Comparison of ENCODE assay signal across 9 cellular contexts in the genomic region with DNA sequence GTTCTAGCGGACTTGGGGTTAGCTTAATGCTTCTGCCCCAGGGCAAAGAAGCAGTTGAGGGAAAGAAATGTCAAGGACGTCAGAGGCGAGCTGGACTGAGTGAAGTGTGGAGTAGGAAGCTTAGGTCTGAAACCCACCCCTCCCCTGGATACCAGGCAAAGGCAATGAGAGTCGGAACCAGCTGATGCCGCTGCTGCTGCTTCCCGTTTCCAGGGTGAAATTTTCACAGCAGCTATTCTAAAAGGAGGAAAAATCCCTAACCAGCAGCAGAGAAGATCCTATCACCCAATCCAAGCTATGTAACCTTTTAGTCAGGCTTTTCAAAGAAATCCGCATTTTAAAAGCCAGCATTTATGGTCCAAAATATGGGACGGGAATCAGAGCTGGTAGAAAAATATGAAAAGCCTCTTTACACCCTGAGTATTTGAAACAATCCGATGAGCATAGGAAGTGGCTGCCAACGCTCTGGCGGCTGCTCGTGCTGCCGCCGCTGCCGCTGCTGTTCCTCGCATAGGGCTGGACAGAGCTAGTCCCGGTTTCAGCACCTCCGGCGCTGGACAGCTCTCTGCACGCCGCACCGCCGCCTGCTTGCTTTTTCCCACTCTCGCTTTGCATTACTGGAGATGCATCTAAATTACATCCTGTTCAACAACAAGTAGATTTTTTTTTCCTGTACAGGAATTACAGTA.
DNase-seq lines count a peak whose midpoint lies in the region; ATAC-seq and TF ChIP-seq lines count a peak whose summit lies in the region.
"Had no signal": no experiment of that assay in that cellular context is flagged by ENCODE, and none has a peak within 500 bp of the region (broad histone marks: within the 10 kb centered on the region; RNA-seq: fewer than 3 reads in every experiment).

No MANE protein-coding gene starts in this region.

- CTCF ChIA-PET in RWPE1 (lab: Yijun Ruan, JAX) = interaction anchor here (0.5 kb wide), 1 partner anchor 503 kb away, joined by 5 read pairs; no protein-coding TSS in a partner anchor

- TF ChIP-seq POLR2A in body of pancreas (IDR thresholded peaks at IDR 0.05) = no peak

- H3K27ac ChIP-seq in RWPE1 = no peak overlapping the region
- H3K27ac ChIP-seq in body of pancreas = no peak overlapping the region
- H3K27ac ChIP-seq: skin epidermis had no signal

- H3K36me3 ChIP-seq in body of pancreas (replicated peaks in 1 of 2; ENCODE audit: insufficient read depth in 1 of 2, low read depth in 2 of 2) (no peaks in the 10 kb centered on the region), iPS-15b (ENCODE audit: control insufficient read depth, insufficient read depth, low read length) (no peaks in the 10 kb centered on the region)

- no peak overlapping the region for H3K9ac ChIP-seq in iPS-15b (ENCODE audit: low read depth, low read length)

- intact Hi-C loops in body of pancreas (cut with DNase I) = no loop called here

- WGBS in body of pancreas, 2 donors = 4 to 6% methylated on average over 24 of the region's 24 CpGs

- POLR2A ChIA-PET in RWPE1 (lab: Yijun Ruan, JAX; ENCODE audit: low non-redundant PET) = no interaction called here

- H3K4me3 ChIP-seq in body of pancreas (no peak overlapping the region), iPS-15b (ENCODE audit: low read depth, low read length) (peak overlapping the region; percentile 40)
- H3K4me3 ChIP-seq: skin epidermis had no signal

- H3K9me3 ChIP-seq in body of pancreas (no peaks in the 10 kb centered on the region), iPS-15b (ENCODE audit: control insufficient read depth, insufficient read depth, low read length) (no peaks in the 10 kb centered on the region)

- H3K27me3 ChIP-seq in body of pancreas (no peaks in the 10 kb centered on the region), iPS-15b (ENCODE audit: control insufficient read depth, insufficient read depth, low read length) (no peaks in the 10 kb centered on the region)

- ATAC-seq in GM21381 (IDR thresholded peaks at IDR 0.05; ENCODE audit: unreplicated experiment) (peak; percentile 91), body of pancreas (peak; percentile 83)

- DNase-seq in DMS 273 treated with DMSO at 0.1 percent for 48 hours (lab: John Stamatoyannopoulos, UW) = peak; percentile 9
- peak; percentile 77 for DNase-seq in HK-2 (ENCODE audit: unreplicated experiment)
- peak; percentile 52 for DNase-seq in RWPE1 (ENCODE audit: low spot score)
- DNase-seq in body of pancreas = peak; percentile 68 to 78 (median 72)
- DNase-seq in smooth muscle cell of the brain vasculature (ENCODE audit: low read depth, low spot score) = peak; percentile 6
- DNase-seq in DMS153 (lab: John Stamatoyannopoulos, UW) = no peak

- no peak for TF ChIP-seq CTCF in RWPE1 (conservative IDR thresholded peaks at IDR 0.05; ENCODE audit: low read depth)
- no peak for TF ChIP-seq CTCF in body of pancreas (IDR thresholded peaks at IDR 0.05)

- H3K4me1 ChIP-seq in body of pancreas = no peaks in the 10 kb centered on the region
- peaks cover 3% of the 10 kb centered on the region for H3K4me1 ChIP-seq in iPS-15b (ENCODE audit: control insufficient read depth, insufficient read depth, low read length)
